ENCODE assay signal across 2 cellular contexts in the genomic region with DNA sequence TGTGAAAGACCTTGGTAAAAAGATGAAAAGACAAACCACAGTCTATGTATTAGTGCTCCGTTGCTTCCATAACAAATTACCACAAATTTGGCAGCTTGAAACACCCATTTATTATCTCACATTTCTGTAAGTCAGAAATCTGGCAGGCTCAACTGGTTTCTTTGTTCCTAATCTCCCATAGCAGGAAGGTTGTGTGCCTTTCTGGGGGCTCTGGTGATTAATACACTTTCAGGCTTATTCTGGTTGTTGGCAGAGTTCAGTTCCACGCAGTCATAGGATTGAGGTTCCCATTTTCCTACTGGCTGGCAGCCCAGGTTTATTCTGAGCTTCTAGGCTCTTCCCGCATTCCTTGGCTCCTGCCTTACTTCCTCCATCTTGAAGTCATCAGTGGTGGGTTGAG.
A peak's percentile ranks its signal among the peaks of the same experiment; 100 is the strongest.
TF ChIP-seq lines count a peak whose summit lies in the region.

No MANE protein-coding gene starts in this region.

TF ChIP-seq in SK-N-SH, 30 proteins besides CTCF, POLR2A, EP300 and RAD21 (continued from another document):
- no peak for TF ChIP-seq RFX5 (IDR thresholded peaks at IDR 0.05; ENCODE audit: low read length)
- no peak for TF ChIP-seq IRF3 (IDR thresholded peaks at IDR 0.05; ENCODE audit: low read depth, low read length)
- peak; percentile 73; the same call in 1 of the 2 replicates for TF ChIP-seq TEAD4 (IDR thresholded peaks at IDR 0.05; ENCODE audit: borderline replicate concordance, insufficient read depth)
- peak; percentile 47 for TF ChIP-seq JUND (IDR thresholded peaks at IDR 0.05)
- TF ChIP-seq USF1 (IDR thresholded peaks at IDR 0.05; ENCODE audit: borderline replicate concordance, low read depth) = peak; percentile 30; the same call in 1 of the 2 replicates
- TF ChIP-seq EZH2phosphoT487 (IDR thresholded peaks at IDR 0.05; ENCODE audit: borderline replicate concordance, low read depth) = no peak
- no peak for TF ChIP-seq FOXM1 (IDR thresholded peaks at IDR 0.05; ENCODE audit: low read depth)
- TF ChIP-seq CHD2 (IDR thresholded peaks at IDR 0.05; ENCODE audit: low read length, partially characterized antibody) = no peak
- peak; percentile 69; the same call in 1 of the 2 replicates for TF ChIP-seq RXRA (IDR thresholded peaks at IDR 0.05; ENCODE audit: borderline replicate concordance, low read depth)
- no peak for TF ChIP-seq GABPA (IDR thresholded peaks at IDR 0.05; ENCODE audit: low read depth)
- peak; percentile 84 for TF ChIP-seq TCF12 (IDR thresholded peaks at IDR 0.05)
- TF ChIP-seq SMC3 (IDR thresholded peaks at IDR 0.05; ENCODE audit: low read depth, low read length) = no peak
- TF ChIP-seq ELF1 (IDR thresholded peaks at IDR 0.05) = 0 out of 2 replicates have a peak, but pooled peaks have one; percentile 17
- peak; percentile 34; the same call in 1 of the 2 replicates for TF ChIP-seq YY1 (IDR thresholded peaks at IDR 0.05; ENCODE audit: low read depth)
- no peak for TF ChIP-seq NRF1 (IDR thresholded peaks at IDR 0.05; ENCODE audit: low read depth, low read length)
- TF ChIP-seq PBX3 (IDR thresholded peaks at IDR 0.05) = peak; percentile 89
- TF ChIP-seq, protein P1, sequence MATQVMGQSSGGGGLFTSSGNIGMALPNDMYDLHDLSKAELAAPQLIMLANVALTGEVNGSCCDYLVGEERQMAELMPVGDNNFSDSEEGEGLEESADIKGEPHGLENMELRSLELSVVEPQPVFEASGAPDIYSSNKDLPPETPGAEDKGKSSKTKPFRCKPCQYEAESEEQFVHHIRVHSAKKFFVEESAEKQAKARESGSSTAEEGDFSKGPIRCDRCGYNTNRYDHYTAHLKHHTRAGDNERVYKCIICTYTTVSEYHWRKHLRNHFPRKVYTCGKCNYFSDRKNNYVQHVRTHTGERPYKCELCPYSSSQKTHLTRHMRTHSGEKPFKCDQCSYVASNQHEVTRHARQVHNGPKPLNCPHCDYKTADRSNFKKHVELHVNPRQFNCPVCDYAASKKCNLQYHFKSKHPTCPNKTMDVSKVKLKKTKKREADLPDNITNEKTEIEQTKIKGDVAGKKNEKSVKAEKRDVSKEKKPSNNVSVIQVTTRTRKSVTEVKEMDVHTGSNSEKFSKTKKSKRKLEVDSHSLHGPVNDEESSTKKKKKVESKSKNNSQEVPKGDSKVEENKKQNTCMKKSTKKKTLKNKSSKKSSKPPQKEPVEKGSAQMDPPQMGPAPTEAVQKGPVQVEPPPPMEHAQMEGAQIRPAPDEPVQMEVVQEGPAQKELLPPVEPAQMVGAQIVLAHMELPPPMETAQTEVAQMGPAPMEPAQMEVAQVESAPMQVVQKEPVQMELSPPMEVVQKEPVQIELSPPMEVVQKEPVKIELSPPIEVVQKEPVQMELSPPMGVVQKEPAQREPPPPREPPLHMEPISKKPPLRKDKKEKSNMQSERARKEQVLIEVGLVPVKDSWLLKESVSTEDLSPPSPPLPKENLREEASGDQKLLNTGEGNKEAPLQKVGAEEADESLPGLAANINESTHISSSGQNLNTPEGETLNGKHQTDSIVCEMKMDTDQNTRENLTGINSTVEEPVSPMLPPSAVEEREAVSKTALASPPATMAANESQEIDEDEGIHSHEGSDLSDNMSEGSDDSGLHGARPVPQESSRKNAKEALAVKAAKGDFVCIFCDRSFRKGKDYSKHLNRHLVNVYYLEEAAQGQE (IDR thresholded peaks at IDR 0.05; ENCODE audit: low read depth, low read length) = 0 out of 2 replicates have a peak, but pooled peaks have one; percentile 13
- TF ChIP-seq, protein P2, sequence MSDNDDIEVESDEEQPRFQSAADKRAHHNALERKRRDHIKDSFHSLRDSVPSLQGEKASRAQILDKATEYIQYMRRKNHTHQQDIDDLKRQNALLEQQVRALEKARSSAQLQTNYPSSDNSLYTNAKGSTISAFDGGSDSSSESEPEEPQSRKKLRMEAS (IDR thresholded peaks at IDR 0.05; ENCODE audit: low read depth) = peak; percentile 45; the same call in 1 of the 2 replicates
- no peak for TF ChIP-seq GATA2 (CRISPR knock-in tag; IDR thresholded peaks at IDR 0.05)
- peak; percentile 42; the same call in 1 of the 2 replicates for TF ChIP-seq FOSL2 (IDR thresholded peaks at IDR 0.05; ENCODE audit: borderline replicate concordance, low read depth)
- TF ChIP-seq POLR2AphosphoS5 (IDR thresholded peaks at IDR 0.05; ENCODE audit: low read depth, low read length) = peak; percentile 44; the same call in 1 of the 2 replicates

TF ChIP-seq in GM23338, 12 proteins besides CTCF, POLR2A, EP300 and RAD21 (continued from another document):
- TF ChIP-seq, protein P3, sequence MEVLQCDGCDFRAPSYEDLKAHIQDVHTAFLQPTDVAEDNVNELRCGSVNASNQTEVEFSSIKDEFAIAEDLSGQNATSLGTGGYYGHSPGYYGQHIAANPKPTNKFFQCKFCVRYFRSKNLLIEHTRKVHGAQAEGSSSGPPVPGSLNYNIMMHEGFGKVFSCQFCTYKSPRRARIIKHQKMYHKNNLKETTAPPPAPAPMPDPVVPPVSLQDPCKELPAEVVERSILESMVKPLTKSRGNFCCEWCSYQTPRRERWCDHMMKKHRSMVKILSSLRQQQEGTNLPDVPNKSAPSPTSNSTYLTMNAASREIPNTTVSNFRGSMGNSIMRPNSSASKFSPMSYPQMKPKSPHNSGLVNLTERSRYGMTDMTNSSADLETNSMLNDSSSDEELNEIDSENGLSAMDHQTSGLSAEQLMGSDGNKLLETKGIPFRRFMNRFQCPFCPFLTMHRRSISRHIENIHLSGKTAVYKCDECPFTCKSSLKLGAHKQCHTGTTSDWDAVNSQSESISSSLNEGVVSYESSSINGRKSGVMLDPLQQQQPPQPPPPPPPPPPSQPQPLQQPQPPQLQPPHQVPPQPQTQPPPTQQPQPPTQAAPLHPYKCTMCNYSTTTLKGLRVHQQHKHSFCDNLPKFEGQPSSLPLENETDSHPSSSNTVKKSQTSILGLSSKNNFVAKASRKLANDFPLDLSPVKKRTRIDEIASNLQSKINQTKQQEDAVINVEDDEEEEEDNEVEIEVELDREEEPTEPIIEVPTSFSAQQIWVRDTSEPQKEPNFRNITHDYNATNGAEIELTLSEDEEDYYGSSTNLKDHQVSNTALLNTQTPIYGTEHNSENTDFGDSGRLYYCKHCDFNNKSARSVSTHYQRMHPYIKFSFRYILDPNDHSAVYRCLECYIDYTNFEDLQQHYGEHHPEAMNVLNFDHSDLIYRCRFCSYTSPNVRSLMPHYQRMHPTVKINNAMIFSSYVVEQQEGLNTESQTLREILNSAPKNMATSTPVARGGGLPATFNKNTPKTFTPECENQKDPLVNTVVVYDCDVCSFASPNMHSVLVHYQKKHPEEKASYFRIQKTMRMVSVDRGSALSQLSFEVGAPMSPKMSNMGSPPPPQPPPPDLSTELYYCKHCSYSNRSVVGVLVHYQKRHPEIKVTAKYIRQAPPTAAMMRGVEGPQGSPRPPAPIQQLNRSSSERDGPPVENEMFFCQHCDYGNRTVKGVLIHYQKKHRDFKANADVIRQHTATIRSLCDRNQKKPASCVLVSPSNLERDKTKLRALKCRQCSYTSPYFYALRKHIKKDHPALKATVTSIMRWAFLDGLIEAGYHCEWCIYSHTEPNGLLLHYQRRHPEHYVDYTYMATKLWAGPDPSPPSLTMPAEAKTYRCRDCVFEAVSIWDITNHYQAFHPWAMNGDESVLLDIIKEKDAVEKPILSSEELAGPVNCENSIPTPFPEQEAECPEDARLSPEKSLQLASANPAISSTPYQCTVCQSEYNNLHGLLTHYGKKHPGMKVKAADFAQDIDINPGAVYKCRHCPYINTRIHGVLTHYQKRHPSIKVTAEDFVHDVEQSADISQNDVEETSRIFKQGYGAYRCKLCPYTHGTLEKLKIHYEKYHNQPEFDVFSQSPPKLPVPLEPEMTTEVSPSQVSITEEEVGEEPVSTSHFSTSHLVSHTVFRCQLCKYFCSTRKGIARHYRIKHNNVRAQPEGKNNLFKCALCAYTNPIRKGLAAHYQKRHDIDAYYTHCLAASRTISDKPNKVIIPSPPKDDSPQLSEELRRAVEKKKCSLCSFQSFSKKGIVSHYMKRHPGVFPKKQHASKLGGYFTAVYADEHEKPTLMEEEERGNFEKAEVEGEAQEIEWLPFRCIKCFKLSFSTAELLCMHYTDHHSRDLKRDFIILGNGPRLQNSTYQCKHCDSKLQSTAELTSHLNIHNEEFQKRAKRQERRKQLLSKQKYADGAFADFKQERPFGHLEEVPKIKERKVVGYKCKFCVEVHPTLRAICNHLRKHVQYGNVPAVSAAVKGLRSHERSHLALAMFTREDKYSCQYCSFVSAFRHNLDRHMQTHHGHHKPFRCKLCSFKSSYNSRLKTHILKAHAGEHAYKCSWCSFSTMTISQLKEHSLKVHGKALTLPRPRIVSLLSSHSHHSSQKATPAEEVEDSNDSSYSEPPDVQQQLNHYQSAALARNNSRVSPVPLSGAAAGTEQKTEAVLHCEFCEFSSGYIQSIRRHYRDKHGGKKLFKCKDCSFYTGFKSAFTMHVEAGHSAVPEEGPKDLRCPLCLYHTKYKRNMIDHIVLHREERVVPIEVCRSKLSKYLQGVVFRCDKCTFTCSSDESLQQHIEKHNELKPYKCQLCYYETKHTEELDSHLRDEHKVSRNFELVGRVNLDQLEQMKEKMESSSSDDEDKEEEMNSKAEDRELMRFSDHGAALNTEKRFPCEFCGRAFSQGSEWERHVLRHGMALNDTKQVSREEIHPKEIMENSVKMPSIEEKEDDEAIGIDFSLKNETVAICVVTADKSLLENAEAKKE (CRISPR knock-in tag; IDR thresholded peaks at IDR 0.05) = no peak
- no peak for TF ChIP-seq NANOG (IDR thresholded peaks at IDR 0.05; ENCODE audit: borderline replicate concordance)
- TF ChIP-seq POLR2AphosphoS5 (IDR thresholded peaks at IDR 0.05; ENCODE audit: low read depth) = no peak
- TF ChIP-seq STAT1 (IDR thresholded peaks at IDR 0.05; ENCODE audit: unreplicated experiment) = no peak
- TF ChIP-seq ZNF114 (CRISPR knock-in tag; IDR thresholded peaks at IDR 0.05) = no peak
- TF ChIP-seq ETS1 (IDR thresholded peaks at IDR 0.05) = no peak
- no peak for TF ChIP-seq CREB1 (CRISPR knock-in tag; IDR thresholded peaks at IDR 0.05; ENCODE audit: low read depth)
- no peak for TF ChIP-seq JUNB (IDR thresholded peaks at IDR 0.05; ENCODE audit: unreplicated experiment)
